ENCODE assay signal across 23 cellular contexts in the genomic region with DNA sequence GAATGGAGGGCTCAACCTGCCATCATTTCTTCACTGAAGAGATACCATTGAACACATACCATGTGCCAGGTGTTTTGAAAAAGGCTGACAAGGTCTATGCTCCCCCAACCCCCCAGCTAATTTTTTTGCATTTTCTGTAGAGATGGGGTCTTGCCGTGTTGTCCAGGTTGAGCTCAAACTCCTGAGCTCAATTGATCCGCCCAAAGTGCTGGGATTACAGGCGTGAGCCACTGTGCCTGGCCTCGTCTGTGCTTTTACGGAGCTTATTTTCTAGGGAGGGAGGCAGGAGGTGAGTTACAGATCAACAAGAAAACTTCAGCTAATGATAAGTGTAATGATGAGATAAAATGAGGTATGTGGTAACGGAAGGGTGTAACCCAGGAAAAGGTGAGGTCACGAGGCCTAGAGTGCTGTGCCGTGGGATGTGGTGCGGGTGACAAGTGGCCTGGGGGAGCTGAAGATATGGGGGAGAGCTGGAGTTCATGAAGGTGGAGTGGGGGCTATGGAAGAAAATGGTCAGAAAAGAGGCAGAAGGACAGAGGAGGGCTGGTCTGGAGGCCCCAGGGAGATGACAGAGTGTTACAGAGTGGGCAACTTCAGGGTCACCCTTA. TPM values are rescaled to one million over a fixed set of nuclear protein-coding genes. Genes with fewer than 3 reads are reported as not detected.
DNase-seq lines count a peak whose midpoint lies in the region; ATAC-seq, FAIRE-seq and TF ChIP-seq lines count a peak whose summit lies in the region.
"Had no signal": no experiment of that assay in that cellular context is flagged by ENCODE, and none has a peak within 500 bp of the region (broad histone marks: within the 10 kb centered on the region; RNA-seq: fewer than 3 reads in every experiment).

No MANE protein-coding gene starts in this region.

- H3K9me3 Mint-ChIP-seq in activated T-cell treated with anti-CD3 and anti-CD28 coated beads, Interleukin-2, amount 50 U/mL, for 4 hours: no peaks in the 10 kb centered on the region
- H3K9me3 Mint-ChIP-seq in activated T-cell treated with anti-CD3 and anti-CD28 coated beads, Interleukin-2, amount 50 U/mL, for 24 hours: no peaks in the 10 kb centered on the region
- H3K9me3 Mint-ChIP-seq in CD8-positive, alpha-beta memory T cell: no peaks in the 10 kb centered on the region
- no peaks in the 10 kb centered on the region for H3K9me3 Mint-ChIP-seq in activated T-helper 17 cell treated with anti-CD3 and anti-CD28 coated beads, Interleukin-2, amount 50 U/mL, for 72 hours
- H3K9me3 Mint-ChIP-seq in endodermal cell (no peaks in the 10 kb centered on the region), HFFc6 (no peaks in the 10 kb centered on the region)

- no peak for DNase-seq in activated T-cell treated with anti-CD3 and anti-CD28 coated beads, Interleukin-2, amount 50 U/mL, for 4 hours
- no peak for DNase-seq in activated T-cell treated with anti-CD3 and anti-CD28 coated beads, Interleukin-2, amount 50 U/mL, for 24 hours
- peak in 1 of 5 donors; percentile 37 for DNase-seq in CD8-positive, alpha-beta memory T cell
- DNase-seq in kidney: peak; percentile 15
- no peak for DNase-seq in endodermal cell
- no peak for DNase-seq in HFFc6
- DNase-seq: DMS79, Kasumi-1, MG63, NCI-H1048, NCI-H1436, NCI-H1930, NCI-H345, NCI-H524 treated with DMSO at 0.1 percent for 48 hours, PC-3, RPMI8226 had no signal

- H3K27ac Mint-ChIP-seq in activated T-cell treated with anti-CD3 and anti-CD28 coated beads, Interleukin-2, amount 50 U/mL, for 24 hours: no peak overlapping the region
- H3K27ac Mint-ChIP-seq in CD8-positive, alpha-beta memory T cell: peak overlapping the region; percentile 70 to 99 (median 92)
- peak overlapping the region; percentile 69 for H3K27ac Mint-ChIP-seq in activated T-helper 17 cell treated with anti-CD3 and anti-CD28 coated beads, Interleukin-2, amount 50 U/mL, for 72 hours
- no peak overlapping the region for H3K27ac Mint-ChIP-seq in endodermal cell
- H3K27ac Mint-ChIP-seq in HFFc6: no peak overlapping the region

- POLR2A ChIA-PET in CD8-positive, alpha-beta memory T cell (lab: Charles Lee): interaction anchor here (0.6 kb wide), 1 partner anchor 21 kb away, joined by 4 read pairs; no protein-coding TSS in a partner anchor

- CTCF ChIA-PET in CD8-positive, alpha-beta memory T cell (lab: Charles Lee): interaction anchor here (1.5 to 2.0 kb wide), 2 partner anchors 15 to 19 kb away, joined by 3 to 5 read pairs; no protein-coding TSS in a partner anchor

- peaks cover 30% of the 10 kb centered on the region for H3K27me3 Mint-ChIP-seq in activated T-cell treated with anti-CD3 and anti-CD28 coated beads, Interleukin-2, amount 50 U/mL, for 4 hours (ENCODE audit: low read depth)
- peaks cover 23% of the 10 kb centered on the region for H3K27me3 Mint-ChIP-seq in activated T-cell treated with anti-CD3 and anti-CD28 coated beads, Interleukin-2, amount 50 U/mL, for 24 hours
- peaks cover 18 to 38% of the 10 kb centered on the region in 2 donors for H3K27me3 Mint-ChIP-seq in CD8-positive, alpha-beta memory T cell
- H3K27me3 Mint-ChIP-seq in activated T-helper 17 cell treated with anti-CD3 and anti-CD28 coated beads, Interleukin-2, amount 50 U/mL, for 72 hours: peaks cover 10% of the 10 kb centered on the region
- peaks cover 29% of the 10 kb centered on the region for H3K27me3 Mint-ChIP-seq in endodermal cell (ENCODE audit: insufficient read depth)
- peaks cover 56% of the 10 kb centered on the region for H3K27me3 Mint-ChIP-seq in HFFc6 (ENCODE audit: insufficient read depth)

- H3K4me1 ChIP-seq in CD8-positive, alpha-beta memory T cell (ENCODE audit: insufficient read depth, low read length): peaks cover 14% of the 10 kb centered on the region
- H3K4me1 ChIP-seq in kidney (ENCODE audit: control insufficient read depth in 1 of 2, insufficient read depth in 1 of 2, low read depth in 1 of 2, low read length in 2 of 2): no peaks in the 10 kb centered on the region
- H3K4me1 ChIP-seq in endodermal cell (ENCODE audit: control insufficient read depth, insufficient read depth, low read length): no peaks in the 10 kb centered on the region

- intact Hi-C loops in kidney (cut with DNase I): no loop called here

- no peaks in the 10 kb centered on the region for H3K36me3 Mint-ChIP-seq in activated T-cell treated with anti-CD3 and anti-CD28 coated beads, Interleukin-2, amount 50 U/mL, for 4 hours (ENCODE audit: insufficient read depth)
- H3K36me3 Mint-ChIP-seq in activated T-cell treated with anti-CD3 and anti-CD28 coated beads, Interleukin-2, amount 50 U/mL, for 24 hours (ENCODE audit: low read depth): no peaks in the 10 kb centered on the region
- no peaks in the 10 kb centered on the region for H3K36me3 Mint-ChIP-seq in CD8-positive, alpha-beta memory T cell
- H3K36me3 Mint-ChIP-seq in activated T-helper 17 cell treated with anti-CD3 and anti-CD28 coated beads, Interleukin-2, amount 50 U/mL, for 72 hours (ENCODE audit: low read depth): peaks cover 4% of the 10 kb centered on the region
- H3K36me3 Mint-ChIP-seq in endodermal cell (ENCODE audit: low read depth) (no peaks in the 10 kb centered on the region), HFFc6 (ENCODE audit: low read depth) (no peaks in the 10 kb centered on the region)
- H3K36me3 Mint-ChIP-seq: IgD-negative memory B cell had no signal

- H3K4me1 Mint-ChIP-seq in activated T-cell treated with anti-CD3 and anti-CD28 coated beads, Interleukin-2, amount 50 U/mL, for 4 hours (ENCODE audit: low read depth): peaks cover 9% of the 10 kb centered on the region
- H3K4me1 Mint-ChIP-seq in activated T-cell treated with anti-CD3 and anti-CD28 coated beads, Interleukin-2, amount 50 U/mL, for 24 hours (ENCODE audit: low read depth): no peaks in the 10 kb centered on the region
- peaks cover 15 to 18% (median 17%) of the 10 kb centered on the region in 3 donors for H3K4me1 Mint-ChIP-seq in CD8-positive, alpha-beta memory T cell
- no peaks in the 10 kb centered on the region for H3K4me1 Mint-ChIP-seq in activated T-helper 17 cell treated with anti-CD3 and anti-CD28 coated beads, Interleukin-2, amount 50 U/mL, for 72 hours
- no peaks in the 10 kb centered on the region for H3K4me1 Mint-ChIP-seq in endodermal cell
- peaks cover 9% of the 10 kb centered on the region for H3K4me1 Mint-ChIP-seq in HFFc6 (ENCODE audit: low read depth)
- H3K4me1 Mint-ChIP-seq: IgD-negative memory B cell had no signal

- H3K4me3 Mint-ChIP-seq in activated T-cell treated with anti-CD3 and anti-CD28 coated beads, Interleukin-2, amount 50 U/mL, for 4 hours: peak overlapping the region; percentile 40
- no peak overlapping the region for H3K4me3 Mint-ChIP-seq in activated T-cell treated with anti-CD3 and anti-CD28 coated beads, Interleukin-2, amount 50 U/mL, for 24 hours
- peak overlapping the region; percentile 51 to 89 (median 76) for H3K4me3 Mint-ChIP-seq in CD8-positive, alpha-beta memory T cell
- H3K4me3 Mint-ChIP-seq in activated T-helper 17 cell treated with anti-CD3 and anti-CD28 coated beads, Interleukin-2, amount 50 U/mL, for 72 hours: peak overlapping the region; percentile 63
- H3K4me3 Mint-ChIP-seq in endodermal cell: no peak overlapping the region
- H3K4me3 Mint-ChIP-seq in HFFc6: no peak overlapping the region
- H3K4me3 Mint-ChIP-seq: IgD-negative memory B cell had no signal

- ATAC-seq in activated T-cell treated with anti-CD3 and anti-CD28 coated beads, Interleukin-2, amount 50 U/mL, for 4 hours: no peak
- ATAC-seq in activated T-helper 17 cell treated with anti-CD3 and anti-CD28 coated beads, Interleukin-2, amount 50 U/mL, for 72 hours (replicated peaks): peak; percentile 22
- ATAC-seq in HG02610 (IDR thresholded peaks at IDR 0.05; ENCODE audit: unreplicated experiment): no peak
- ATAC-seq: PC-3 had no signal

- no peaks in the 10 kb centered on the region for H3K9me3 ChIP-seq in CD8-positive, alpha-beta memory T cell (ENCODE audit: low read length)
- H3K9me3 ChIP-seq in kidney (ENCODE audit: control insufficient read depth in 1 of 2, low read length in 2 of 2): no peaks in the 10 kb centered on the region
- H3K9me3 ChIP-seq in endodermal cell (ENCODE audit: control insufficient read depth, low read length): no peaks in the 10 kb centered on the region
- H3K9me3 ChIP-seq: MG63 had no signal

- no peaks in the 10 kb centered on the region for H3K27me3 ChIP-seq in CD8-positive, alpha-beta memory T cell (ENCODE audit: insufficient read depth, low read length, poor library complexity, severe bottlenecking)
- H3K27me3 ChIP-seq in endodermal cell (ENCODE audit: control insufficient read depth, insufficient read depth, low read length, poor library complexity, severe bottlenecking): no peaks in the 10 kb centered on the region
- H3K27me3 ChIP-seq: MG63 had no signal

- H3K9ac ChIP-seq in kidney (ENCODE audit: low read length in 2 of 2) (no peak overlapping the region), endodermal cell (ENCODE audit: extremely low read depth, low read length, poor library complexity, severe bottlenecking) (no peak overlapping the region)

- H3K27ac ChIP-seq in CD8-positive, alpha-beta memory T cell (ENCODE audit: low read depth, low read length): peak overlapping the region; percentile 27
- H3K27ac ChIP-seq in kidney (ENCODE audit: low read depth in 2 of 2, low read length in 2 of 2): no peak overlapping the region
- H3K27ac ChIP-seq in endodermal cell (ENCODE audit: low read depth, low read length): no peak overlapping the region
- H3K27ac ChIP-seq: HL-60 had no signal

- H3K4me3 ChIP-seq in CD8-positive, alpha-beta memory T cell (ENCODE audit: low read length): no peak overlapping the region
- no peak overlapping the region for H3K4me3 ChIP-seq in kidney (ENCODE audit: low read length in 2 of 2)
- no peak overlapping the region for H3K4me3 ChIP-seq in endodermal cell (ENCODE audit: low read length)
- H3K4me3 ChIP-seq: MG63 had no signal

- H3K36me3 ChIP-seq in CD8-positive, alpha-beta memory T cell (ENCODE audit: insufficient read depth, low read length): no peaks in the 10 kb centered on the region
- H3K36me3 ChIP-seq in kidney (ENCODE audit: control insufficient read depth in 1 of 2, insufficient read depth in 2 of 2, low read length in 2 of 2) (no peaks in the 10 kb centered on the region), endodermal cell (ENCODE audit: control insufficient read depth, insufficient read depth, low read length) (no peaks in the 10 kb centered on the region)
- H3K36me3 ChIP-seq: MG63 had no signal

- TF ChIP-seq CTCF in kidney (IDR thresholded peaks at IDR 0.05; ENCODE audit: borderline replicate concordance, extremely low read depth, insufficient read depth) (no peak), endodermal cell (conservative IDR thresholded peaks at IDR 0.05) (no peak), HFFc6 (IDR thresholded peaks at IDR 0.05) (no peak)

- 87 to 93% methylated on average over 9 of the region's 9 CpGs for WGBS in endodermal cell (ENCODE audit: insufficient coverage in 1 of 2, insufficient read length in 1 of 2), 2 experiments

- FAIRE-seq in kidney (lab: Jason Lieb, UNC): no peak
- FAIRE-seq: A204.1, GM12892, GM18507 had no signal

RNA-seq across cellular contexts. Expression of a gene that starts 28.2 kb away (rescaled TPM):
- total RNA-seq in activated T-cell treated with anti-CD3 and anti-CD28 coated beads, Interleukin-2, amount 50 U/mL, for 4 hours: 10 to 100 TPM in 1 of 3 donors, 1 to 10 TPM in 2; 7.5 to 10.4 (median 8.4) TPM
- 1 to 10 TPM; 4.5 to 5.1 TPM for total RNA-seq in CD8-positive, alpha-beta memory T cell
- 1.3 TPM for polyA plus RNA-seq in CD8-positive, alpha-beta memory T cell
- total RNA-seq in activated T-helper 17 cell treated with anti-CD3 and anti-CD28 coated beads, Interleukin-2, amount 50 U/mL, for 72 hours: 1 to 10 TPM; 2.1 to 5.6 TPM
- total RNA-seq in kidney: 39.3 TPM
- 50.7 TPM for polyA plus RNA-seq in kidney (ENCODE audit: insufficient read depth, low read depth, low replicate concordance)
- 10 to 100 TPM; 27.1 to 56.6 TPM for total RNA-seq in endodermal cell
- 4.1 TPM for polyA plus RNA-seq in endodermal cell (2013, experiment 1 of 2)
- 2.5 TPM for polyA plus RNA-seq in endodermal cell (2013, experiment 2 of 2)
- total RNA-seq in HFFc6 (2021; fragmentation: NEBNext Ultra II Directional; extraction: Animal tissue kit (Norgen Biotek cat#: 25700)): under 1 TPM; 0.17 to 0.75 (median 0.21) TPM

Comparison
In these comparisons a context has a peak if more than half of its experiments do, and no peak if none do; other contexts are left out.
1. H3K4me3 Mint-ChIP-seq: peak in activated T-cell treated with anti-CD3 and anti-CD28 coated beads, Interleukin-2, amount 50 U/mL, for 4 hours (single experiment), CD8-positive, alpha-beta memory T cell (7 of 7) and activated T-helper 17 cell treated with anti-CD3 and anti-CD28 coated beads, Interleukin-2, amount 50 U/mL, for 72 hours (single experiment); none in activated T-cell treated with anti-CD3 and anti-CD28 coated beads, Interleukin-2, amount 50 U/mL, for 24 hours (single experiment), endodermal cell (single experiment) and HFFc6 (single experiment).
2. H3K27ac Mint-ChIP-seq: peak in CD8-positive, alpha-beta memory T cell (8 of 8) and activated T-helper 17 cell treated with anti-CD3 and anti-CD28 coated beads, Interleukin-2, amount 50 U/mL, for 72 hours (single experiment); none in activated T-cell treated with anti-CD3 and anti-CD28 coated beads, Interleukin-2, amount 50 U/mL, for 24 hours (single experiment), endodermal cell (single experiment) and HFFc6 (single experiment).